ENCODE assay signal across 8 cellular contexts in genomic region chrX:73562458-73562857, GRCh38. TPM values are rescaled to one million over a fixed set of nuclear protein-coding genes. Genes with fewer than 3 reads are reported as not detected.
DNase-seq lines count a peak whose midpoint lies in the region; TF ChIP-seq lines count a peak whose summit lies in the region.

No MANE protein-coding gene starts in this region.

- H3K4me1 Mint-ChIP-seq in neural progenitor cell, result peaks cover 3% of the 10 kb centered on the region

- no peaks in the 10 kb centered on the region for H3K27me3 ChIP-seq in effector memory CD4-positive, alpha-beta T cell (replicated peaks; ENCODE audit: control insufficient read depth, insufficient read depth, low read length, poor library complexity, severe bottlenecking)
- no peaks in the 10 kb centered on the region for H3K27me3 ChIP-seq in neural progenitor cell

- no peaks in the 10 kb centered on the region for H4K20me1 ChIP-seq in neural progenitor cell (ENCODE audit: low read depth)

- H2AFZ ChIP-seq in neural progenitor cell (replicated peaks), result peak overlapping the region; percentile 46

- peak overlapping the region; percentile 71 for H3K4me3 ChIP-seq in LNCaP clone FGC (ENCODE audit: low read depth, low read length)
- H3K4me3 ChIP-seq in effector memory CD4-positive, alpha-beta T cell (ENCODE audit: insufficient read depth, low read depth, low read length, poor library complexity, severe bottlenecking), result peak overlapping the region; percentile 60
- peak overlapping the region; percentile 51 for H3K4me3 ChIP-seq in neural progenitor cell

- peak; percentile 43 for DNase-seq in NCI-H1105 treated with DMSO at 0.1 percent for 48 hours (lab: John Stamatoyannopoulos, UW)
- no peak for DNase-seq in NCI-H1105 (lab: John Stamatoyannopoulos, UW)
- DNase-seq in LNCaP clone FGC (ENCODE audit: low read depth), result no peak
- DNase-seq in effector memory CD4-positive, alpha-beta T cell, result no peak
- no peak for DNase-seq in neural progenitor cell (ENCODE audit: low spot score)
- DNase-seq in HuH-7 (ENCODE audit: low spot score), result no peak
- no peak for DNase-seq in GOT3 (lab: John Stamatoyannopoulos, UW)
- no peak for DNase-seq in glomerular visceral epithelial cell (ENCODE audit: extremely low spot score)

- H3K4me1 ChIP-seq in effector memory CD4-positive, alpha-beta T cell (ENCODE audit: control insufficient read depth, insufficient read depth, low read length, poor library complexity, severe bottlenecking), result peaks cover 3% of the 10 kb centered on the region
- H3K4me1 ChIP-seq in neural progenitor cell, result no peaks in the 10 kb centered on the region

- H3F3A ChIP-seq in neural progenitor cell (ENCODE audit: low read depth), result no peaks in the 10 kb centered on the region

- TF ChIP-seq CTCF in LNCaP clone FGC (IDR thresholded peaks at IDR 0.05; ENCODE audit: control insufficient read depth, extremely low read depth, insufficient read depth), result no peak
- TF ChIP-seq CTCF in neural progenitor cell (IDR thresholded peaks at IDR 0.05), result no peak

- H3K9me3 Mint-ChIP-seq in neural progenitor cell, result no peaks in the 10 kb centered on the region

- peak overlapping the region; percentile 98 for H3K4me3 Mint-ChIP-seq in neural progenitor cell

- no peaks in the 10 kb centered on the region for H3K36me3 ChIP-seq in effector memory CD4-positive, alpha-beta T cell (ENCODE audit: control insufficient read depth, insufficient read depth, low read length)
- H3K36me3 ChIP-seq in neural progenitor cell, result no peaks in the 10 kb centered on the region

- H3K4me2 ChIP-seq in neural progenitor cell, result peak overlapping the region; percentile 63

- peak overlapping the region; percentile 78 for H3K27ac ChIP-seq in effector memory CD4-positive, alpha-beta T cell (ENCODE audit: insufficient read depth, low read length, poor library complexity, severe bottlenecking)
- H3K27ac ChIP-seq in neural progenitor cell, result no peak overlapping the region

- no peak overlapping the region for H3K9ac ChIP-seq in neural progenitor cell

- no peak overlapping the region for H3K27ac Mint-ChIP-seq in neural progenitor cell

- H3K9me3 ChIP-seq in effector memory CD4-positive, alpha-beta T cell (ENCODE audit: control insufficient read depth, low read length), result no peaks in the 10 kb centered on the region
- H3K9me3 ChIP-seq in neural progenitor cell (ENCODE audit: low read depth), result peaks cover 4% of the 10 kb centered on the region

- H3K27me3 Mint-ChIP-seq in neural progenitor cell (ENCODE audit: insufficient read depth, low read depth), result no peaks in the 10 kb centered on the region

- H3K79me2 ChIP-seq in neural progenitor cell (ENCODE audit: low read depth), result peaks cover 24% of the 10 kb centered on the region

- no peaks in the 10 kb centered on the region for H3K36me3 Mint-ChIP-seq in neural progenitor cell

RNA-seq across cellular contexts. Expression of gene CHIC1, which starts 0.5 kb away (rescaled TPM):
- total RNA-seq in neural progenitor cell (ENCODE audit: low replicate concordance), result 9.8 and 17.8 TPM in 2 replicates
